In genomic region chr5:151592855-151593408, GRCh38 we compare ENCODE assay signal across 15 cellular contexts. TPM values are rescaled to one million over a fixed set of nuclear protein-coding genes. Genes with fewer than 3 reads are reported as not detected.
DNase-seq lines count a peak whose midpoint lies in the region; ATAC-seq and TF ChIP-seq lines count a peak whose summit lies in the region.
"Had no signal": no experiment of that assay in that cellular context is flagged by ENCODE, and none has a peak within 500 bp of the region (broad histone marks: within the 10 kb centered on the region; RNA-seq: fewer than 3 reads in every experiment).

No MANE protein-coding gene starts in this region.

- H3K4me1 Mint-ChIP-seq in Calu3 (ENCODE audit: low read depth, unreplicated experiment) (peaks cover 26% of the 10 kb centered on the region), endodermal cell (peaks cover 37% of the 10 kb centered on the region)
- H3K4me1 Mint-ChIP-seq: CD4-positive, CD25-positive, alpha-beta regulatory T cell; central memory CD8-positive, alpha-beta T cell had no signal

- H3K4me1 ChIP-seq in thyroid gland = no peaks in the 10 kb centered on the region
- H3K4me1 ChIP-seq in endodermal cell (ENCODE audit: control insufficient read depth, insufficient read depth, low read length) = peaks cover 23% of the 10 kb centered on the region

- peak; percentile 66 for DNase-seq in Calu3
- DNase-seq in GM19238 (ENCODE audit: insufficient read length, low spot score) = peak; percentile 19
- DNase-seq in left kidney (ENCODE audit: low read depth, low spot score) = peak; percentile 85
- DNase-seq in thyroid gland = no peak
- DNase-seq in endodermal cell = no peak
- DNase-seq in stimulated activated naive CD8-positive, alpha-beta T cell treated with anti-CD3 and anti-CD28 coated beads, Interleukin-15, Interleukin-2, amounts not matched to agents 100 U/mL and 50 U/mL, for 24 hours = no peak
- DNase-seq: CD4-positive, CD25-positive, alpha-beta regulatory T cell; foreskin keratinocyte; stimulated activated CD4-positive, alpha-beta T cell treated with anti-CD3 and anti-CD28 coated beads, Interleukin-2, amount 100 ng/mL, for 24 hours had no signal

- H3K9me3 Mint-ChIP-seq in Calu3 (ENCODE audit: low read depth, unreplicated experiment) (no peaks in the 10 kb centered on the region), endodermal cell (no peaks in the 10 kb centered on the region)
- H3K9me3 Mint-ChIP-seq: CD4-positive, CD25-positive, alpha-beta regulatory T cell; central memory CD8-positive, alpha-beta T cell; T-helper 2 cell treated with Interferon-gamma antibody and Interleukin-4, amounts not matched to agents 5 μg/mL and 100 μg/mL, for 36 hours had no signal

- H3K36me3 Mint-ChIP-seq in Calu3 (ENCODE audit: insufficient read depth, unreplicated experiment) (no peaks in the 10 kb centered on the region), endodermal cell (ENCODE audit: low read depth) (no peaks in the 10 kb centered on the region)
- H3K36me3 Mint-ChIP-seq: CD4-positive, CD25-positive, alpha-beta regulatory T cell had no signal

- H3K36me3 ChIP-seq in thyroid gland = no peaks in the 10 kb centered on the region
- no peaks in the 10 kb centered on the region for H3K36me3 ChIP-seq in endodermal cell (ENCODE audit: control insufficient read depth, insufficient read depth, low read length)
- H3K36me3 ChIP-seq: thoracic aorta had no signal

- H3K27ac Mint-ChIP-seq in Calu3 (ENCODE audit: unreplicated experiment) = no peak overlapping the region
- no peak overlapping the region for H3K27ac Mint-ChIP-seq in endodermal cell
- H3K27ac Mint-ChIP-seq: CD4-positive, CD25-positive, alpha-beta regulatory T cell; T-helper 2 cell treated with Interferon-gamma antibody and Interleukin-4, amounts not matched to agents 5 μg/mL and 100 μg/mL, for 36 hours had no signal

- H3K9ac ChIP-seq in endodermal cell (ENCODE audit: extremely low read depth, low read length, poor library complexity, severe bottlenecking) = no peak overlapping the region

- H3K9me3 ChIP-seq in thyroid gland (no peaks in the 10 kb centered on the region), endodermal cell (ENCODE audit: control insufficient read depth, low read length) (no peaks in the 10 kb centered on the region)
- H3K9me3 ChIP-seq: thoracic aorta had no signal

- no TSS peak for BruUV-seq in Calu3 (replicated peaks; lab: Mats Ljungman, UMichigan)

- H3K4me3 ChIP-seq in thyroid gland (replicated peaks in 1 of 3) (no peak overlapping the region), endodermal cell (ENCODE audit: low read length) (no peak overlapping the region)
- H3K4me3 ChIP-seq: thoracic aorta had no signal

- 70 to 74% methylated on average over 8 to 10 of the region's 10 CpGs for WGBS in thyroid gland, 2 donors
- WGBS in endodermal cell (ENCODE audit: insufficient coverage in 1 of 2, insufficient read length in 1 of 2), 2 experiments = 88 to 97% methylated on average over 9 to 10 of the region's 10 CpGs

- ATAC-seq in HG03139 (IDR thresholded peaks at IDR 0.05; ENCODE audit: unreplicated experiment) = peak; percentile 63
- ATAC-seq in HG02884 (IDR thresholded peaks at IDR 0.05; ENCODE audit: unreplicated experiment) = no peak
- ATAC-seq in stimulated activated naive CD8-positive, alpha-beta T cell treated with anti-CD3 and anti-CD28 coated beads, Interleukin-15, Interleukin-2, amounts not matched to agents 100 U/mL and 50 U/mL, for 24 hours = no peak
- ATAC-seq: foreskin keratinocyte had no signal

- intact Hi-C loops in Calu3 (cut with micrococcal nuclease; ENCODE audit: unreplicated experiment) (no loop called here), thyroid gland (cut with DNase I) (no loop called here)

- no peak for TF ChIP-seq POLR2A in thyroid gland (IDR thresholded peaks at IDR 0.05)

- H3K27me3 ChIP-seq in thyroid gland (no peaks in the 10 kb centered on the region), endodermal cell (ENCODE audit: control insufficient read depth, insufficient read depth, low read length, poor library complexity, severe bottlenecking) (no peaks in the 10 kb centered on the region)
- H3K27me3 ChIP-seq: foreskin keratinocyte had no signal

- CTCF ChIA-PET in Calu3 (lab: Charles Lee) = interaction anchor here (0.6 to 0.7 kb wide), 2 partner anchors 758 to 798 kb away, joined by 3 read pairs; no protein-coding TSS in a partner anchor

- TF ChIP-seq CTCF in Calu3 (IDR thresholded peaks at IDR 0.05; ENCODE audit: unreplicated experiment) (no peak), thyroid gland (IDR thresholded peaks at IDR 0.05) (no peak), endodermal cell (conservative IDR thresholded peaks at IDR 0.05) (no peak)

- H3K27me3 Mint-ChIP-seq in Calu3 (ENCODE audit: unreplicated experiment) (peaks cover 62% of the 10 kb centered on the region), endodermal cell (ENCODE audit: insufficient read depth) (peaks cover 7% of the 10 kb centered on the region)
- H3K27me3 Mint-ChIP-seq: CD4-positive, CD25-positive, alpha-beta regulatory T cell had no signal

- H3K4me3 Mint-ChIP-seq in Calu3 (ENCODE audit: low read depth, unreplicated experiment) (no peak overlapping the region), endodermal cell (no peak overlapping the region)
- H3K4me3 Mint-ChIP-seq: CD4-positive, CD25-positive, alpha-beta regulatory T cell; central memory CD8-positive, alpha-beta T cell; T-helper 2 cell treated with Interferon-gamma antibody and Interleukin-4, amounts not matched to agents 5 μg/mL and 100 μg/mL, for 36 hours had no signal

- no peak overlapping the region for H3K27ac ChIP-seq in thyroid gland
- H3K27ac ChIP-seq in endodermal cell (ENCODE audit: low read depth, low read length) = no peak overlapping the region
- H3K27ac ChIP-seq: foreskin keratinocyte, thoracic aorta had no signal

RNA-seq across cellular contexts. Expression of gene FAT2, which starts 1.8 kb away (rescaled TPM):
- total RNA-seq in Calu3 (2022) = not detected in 2 replicates
- total RNA-seq in thyroid gland = under 1 TPM in 3 of 4 donors, not detected in 1; 0.11 to 0.54 (median 0.13) TPM
- total RNA-seq in endodermal cell = under 1 TPM in 1 of 2 donors, not detected in 1; 0.18 TPM
- polyA plus RNA-seq in endodermal cell (2013, experiment 1 of 2) = 0.07 TPM
- polyA plus RNA-seq in endodermal cell (2013, experiment 2 of 2) = 0.08 TPM
- total RNA-seq: CD4-positive, CD25-positive, alpha-beta regulatory T cell; NCI-H460 had no signal

Comparison
In these comparisons a context has a peak if more than half of its experiments do, and no peak if none do; other contexts are left out.
1. DNase-seq: peak in Calu3 (single experiment), GM19238 (single experiment) and left kidney (single experiment); none in thyroid gland (0 of 2), endodermal cell (single experiment) and stimulated activated naive CD8-positive, alpha-beta T cell treated with anti-CD3 and anti-CD28 coated beads, Interleukin-15, Interleukin-2, amounts not matched to agents 100 U/mL and 50 U/mL, for 24 hours (single experiment).